In the genomic region with DNA sequence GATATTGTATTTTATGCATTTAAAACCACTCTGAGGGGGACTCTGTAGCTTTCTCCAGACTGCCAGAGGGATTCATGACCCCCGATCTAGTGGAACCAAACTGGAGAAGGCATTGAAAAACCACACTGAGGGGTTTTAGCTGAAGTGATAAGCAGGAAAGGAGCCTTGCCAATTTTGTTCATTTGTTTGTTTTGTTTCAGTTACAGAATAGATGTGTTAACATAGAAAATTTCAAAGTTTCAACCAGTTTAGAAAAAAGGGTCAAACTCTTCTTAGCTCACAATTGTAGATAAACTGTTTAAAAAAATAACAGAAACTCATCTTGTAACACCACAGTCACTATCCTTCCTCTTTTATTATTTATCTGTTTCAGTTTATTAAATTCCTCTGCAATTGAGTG, we compare ENCODE assay signal across 16 cellular contexts. TPM values are rescaled to one million over a fixed set of nuclear protein-coding genes. Genes with fewer than 3 reads are reported as not detected.
A peak's percentile ranks its signal among the peaks of the same experiment; 100 is the strongest.
DNase-seq lines count a peak whose midpoint lies in the region; ATAC-seq lines count a peak whose summit lies in the region.
"Had no signal": no experiment of that assay in that cellular context is flagged by ENCODE, and none has a peak within 500 bp of the region (broad histone marks: within the 10 kb centered on the region; RNA-seq: fewer than 3 reads in every experiment).

No MANE protein-coding gene starts in this region.

- H3K27me3 ChIP-seq in adipocyte (replicated peaks; ENCODE audit: control insufficient read depth, insufficient read depth, low read length): no peaks in the 10 kb centered on the region

- no peak overlapping the region for H3K4me3 Mint-ChIP-seq in activated naive CD4-positive, alpha-beta T cell treated with anti-CD3 and anti-CD28 coated beads, Interleukin-2, amount 10 ng/mL, durations not matched to agents 7 days and 5 days
- H3K4me3 Mint-ChIP-seq in IgD-negative memory B cell: peak overlapping the region in 2 of 4 donors; percentile 6 to 56
- H3K4me3 Mint-ChIP-seq in stimulated activated memory B cell treated with anti-CD40 and anti-IgM and Interleukin-4, amounts not matched to agents 10 μg/mL and 1 μg/mL and 100 μg/mL, for 72 hours: no peak overlapping the region
- H3K4me3 Mint-ChIP-seq: H9 had no signal

- no peaks in the 10 kb centered on the region for H3K9me3 ChIP-seq in adipocyte (ENCODE audit: control insufficient read depth, low read length)

- H3K36me3 Mint-ChIP-seq in activated naive CD4-positive, alpha-beta T cell treated with anti-CD3 and anti-CD28 coated beads, Interleukin-2, amount 10 ng/mL, durations not matched to agents 7 days and 5 days: peaks cover 39% of the 10 kb centered on the region
- peaks cover 3% of the 10 kb centered on the region for H3K36me3 Mint-ChIP-seq in IgD-negative memory B cell
- H3K36me3 Mint-ChIP-seq in stimulated activated memory B cell treated with anti-CD40 and anti-IgM and Interleukin-4, amounts not matched to agents 10 μg/mL and 1 μg/mL and 100 μg/mL, for 72 hours: peaks cover 25% of the 10 kb centered on the region

- CTCF ChIA-PET in activated naive CD4-positive, alpha-beta T cell treated with anti-CD3 and anti-CD28 coated beads, Interleukin-2, amount 10 ng/mL, durations not matched to agents 7 days and 5 days (lab: Charles Lee): interaction anchor here (1.8 kb wide), 1 partner anchor 15 kb away, joined by 5 read pairs; no protein-coding TSS in a partner anchor

- peaks cover 79% of the 10 kb centered on the region for H3K4me1 ChIP-seq in adipocyte (ENCODE audit: control insufficient read depth, insufficient read depth, low read length)

- peaks cover 83% of the 10 kb centered on the region for H3K4me1 Mint-ChIP-seq in activated naive CD4-positive, alpha-beta T cell treated with anti-CD3 and anti-CD28 coated beads, Interleukin-2, amount 10 ng/mL, durations not matched to agents 7 days and 5 days
- H3K4me1 Mint-ChIP-seq in IgD-negative memory B cell: peaks cover 58 to 81% (median 73%) of the 10 kb centered on the region in 3 donors
- peaks cover 82% of the 10 kb centered on the region for H3K4me1 Mint-ChIP-seq in stimulated activated memory B cell treated with anti-CD40 and anti-IgM and Interleukin-4, amounts not matched to agents 10 μg/mL and 1 μg/mL and 100 μg/mL, for 72 hours

- no peaks in the 10 kb centered on the region for H3K27me3 Mint-ChIP-seq in activated naive CD4-positive, alpha-beta T cell treated with anti-CD3 and anti-CD28 coated beads, Interleukin-2, amount 10 ng/mL, durations not matched to agents 7 days and 5 days
- H3K27me3 Mint-ChIP-seq in IgD-negative memory B cell: no peaks in the 10 kb centered on the region
- no peaks in the 10 kb centered on the region for H3K27me3 Mint-ChIP-seq in stimulated activated memory B cell treated with anti-CD40 and anti-IgM and Interleukin-4, amounts not matched to agents 10 μg/mL and 1 μg/mL and 100 μg/mL, for 72 hours

- no peak for DNase-seq in activated naive CD4-positive, alpha-beta T cell treated with anti-CD3 and anti-CD28 coated beads, Interleukin-2, amount 10 ng/mL, durations not matched to agents 7 days and 5 days
- no peak for DNase-seq in activated naive CD4-positive, alpha-beta T cell treated with Interleukin-2 at 50 U/mL for 16 hours
- peak; percentile 33 for DNase-seq in adipocyte (ENCODE audit: low read depth)
- DNase-seq in Ammon's horn (ENCODE audit: low spot score): no peak
- no peak for DNase-seq in NCI-H345 (lab: John Stamatoyannopoulos, UW)
- no peak for DNase-seq in GF-D8 (lab: John Stamatoyannopoulos, UW)
- DNase-seq: activated CD4-positive, alpha-beta T cell treated with anti-CD3 and anti-CD28 coated beads, Interleukin-2, amount 50 U/mL, for 48 hours; amygdala; C1 segment of cervical spinal cord; GDM1; H9; NCI-H1092; stimulated activated CD4-positive, alpha-beta T cell treated with anti-CD3 and anti-CD28 coated beads, Interleukin-2, amount 100 ng/mL, for 24 hours; SW 1271 had no signal

- no peak for ATAC-seq in stimulated activated memory B cell treated with anti-CD40 and anti-IgM and Interleukin-4, amounts not matched to agents 10 μg/mL and 1 μg/mL and 100 μg/mL, for 72 hours

- no peaks in the 10 kb centered on the region for H3K9me3 Mint-ChIP-seq in activated naive CD4-positive, alpha-beta T cell treated with anti-CD3 and anti-CD28 coated beads, Interleukin-2, amount 10 ng/mL, durations not matched to agents 7 days and 5 days
- H3K9me3 Mint-ChIP-seq in IgD-negative memory B cell: no peaks in the 10 kb centered on the region
- no peaks in the 10 kb centered on the region for H3K9me3 Mint-ChIP-seq in stimulated activated memory B cell treated with anti-CD40 and anti-IgM and Interleukin-4, amounts not matched to agents 10 μg/mL and 1 μg/mL and 100 μg/mL, for 72 hours
- H3K9me3 Mint-ChIP-seq: H9 had no signal

- H3K27ac Mint-ChIP-seq in activated naive CD4-positive, alpha-beta T cell treated with anti-CD3 and anti-CD28 coated beads, Interleukin-2, amount 10 ng/mL, durations not matched to agents 7 days and 5 days: peak overlapping the region; percentile 30
- peak overlapping the region in 2 of 3 donors; percentile 11 to 47 for H3K27ac Mint-ChIP-seq in IgD-negative memory B cell
- H3K27ac Mint-ChIP-seq in stimulated activated memory B cell treated with anti-CD40 and anti-IgM and Interleukin-4, amounts not matched to agents 10 μg/mL and 1 μg/mL and 100 μg/mL, for 72 hours: peak overlapping the region; percentile 5

- H3K4me3 ChIP-seq in adipocyte (ENCODE audit: low read length): no peak overlapping the region

- peak overlapping the region; percentile 28 for H3K9ac ChIP-seq in adipocyte (ENCODE audit: low read length)

- no peaks in the 10 kb centered on the region for H3K36me3 ChIP-seq in adipocyte (ENCODE audit: control insufficient read depth, insufficient read depth, low read length, severe bottlenecking)

RNA-seq across cellular contexts. Expression of gene TAB2, which starts 19.8 kb away (rescaled TPM):
- 8.1 TPM for polyA plus RNA-seq in IgD-negative memory B cell
